Comparison of ENCODE assay signal across 29 cellular contexts in genomic region chr1:10607228-10607627, GRCh38.
"Had no signal": no experiment of that assay in that cellular context is flagged by ENCODE, and none has a peak within 500 bp of the region (broad histone marks: within the 10 kb centered on the region; RNA-seq: fewer than 3 reads in every experiment).

No MANE protein-coding gene starts in this region.

- ATAC-seq: activated CD8-positive, alpha-beta T cell treated with anti-CD3 and anti-CD28 coated beads for 36 hours; activated T-cell treated with anti-CD3 and anti-CD28 coated beads, Interleukin-2, amount 50 U/mL, for 72 hours; T-cell had no signal

- H3K27me3 Mint-ChIP-seq: activated B cell treated with CpG ODN at 0.5 μM for 24 hours; activated CD8-positive, alpha-beta T cell treated with anti-CD3 and anti-CD28 coated beads for 36 hours; brain; central memory CD8-positive, alpha-beta T cell; T-cell had no signal

- DNase-seq: activated B cell treated with CpG ODN at 0.5 μM for 24 hours; activated CD4-positive, alpha-beta T cell treated with anti-CD3 and anti-CD28 coated beads, Interleukin-2, amount 50 U/mL, for 1 hour; activated CD8-positive, alpha-beta memory T cell treated with anti-CD3 and anti-CD28 coated beads, Interleukin-2, amount 50 U/mL, for 4 hours; activated CD8-positive, alpha-beta T cell treated with anti-CD3 and anti-CD28 coated beads for 36 hours; activated gamma-delta T cell treated with Interleukin-2 at 50 U/mL for 16 hours; activated naive CD4-positive, alpha-beta T cell treated with anti-CD3 and anti-CD28 coated beads, Interleukin-2, amount 50 U/mL, for 16 hours; activated T-cell treated with anti-CD3 and anti-CD28 coated beads, Interleukin-2, amount 50 U/mL, for 72 hours; amniotic stem cell; KG1; MG63; MV-4-11; NCI-H1092 treated with DMSO at 0.1 percent for 48 hours; NCI-H1417 treated with DMSO at 0.1 percent for 48 hours; NCI-H1694; NCI-H2029; NCI-H2107; NCI-H345; NCI-H510A; NCI-H526 treated with DMSO at 0.1 percent for 48 hours; NCI-H82; SIG-M5; T-cell; T-helper 2 cell; T1000 had no signal

- H3K4me1 Mint-ChIP-seq: activated B cell treated with CpG ODN at 0.5 μM for 24 hours; central memory CD8-positive, alpha-beta T cell; T-cell had no signal

- H3K4me3 ChIP-seq: ascending aorta, MG63 had no signal

- H3K27ac Mint-ChIP-seq: activated B cell treated with CpG ODN at 0.5 μM for 24 hours; activated CD8-positive, alpha-beta T cell treated with anti-CD3 and anti-CD28 coated beads for 36 hours; activated T-cell treated with anti-CD3 and anti-CD28 coated beads, Interleukin-2, amount 50 U/mL, for 72 hours; activated T-helper 2 cell treated with anti-CD3 and anti-CD28 coated beads, Interferon-gamma antibody, Interleukin-2, Interleukin-4, amounts not matched to agents 10 μg/mL and 5 μg/mL and 100 μg/mL, durations not matched to agents 14 hours and 24 hours and 36 hours; brain; T-cell had no signal

- H3K36me3 ChIP-seq: ascending aorta had no signal

- H3K4me3 Mint-ChIP-seq: activated B cell treated with CpG ODN at 0.5 μM for 24 hours; activated CD8-positive, alpha-beta T cell treated with anti-CD3 and anti-CD28 coated beads for 36 hours; activated T-cell treated with anti-CD3 and anti-CD28 coated beads, Interleukin-2, amount 50 U/mL, for 72 hours; brain; central memory CD8-positive, alpha-beta T cell; T-cell had no signal

- H3K9me3 Mint-ChIP-seq: activated B cell treated with CpG ODN at 0.5 μM for 24 hours; activated CD8-positive, alpha-beta T cell treated with anti-CD3 and anti-CD28 coated beads for 36 hours; activated T-cell treated with anti-CD3 and anti-CD28 coated beads, Interleukin-2, amount 50 U/mL, for 72 hours; activated T-helper 2 cell treated with anti-CD3 and anti-CD28 coated beads, Interferon-gamma antibody, Interleukin-2, Interleukin-4, amounts not matched to agents 10 μg/mL and 5 μg/mL and 100 μg/mL, durations not matched to agents 14 hours and 24 hours and 36 hours; central memory CD8-positive, alpha-beta T cell; T-cell had no signal

- FAIRE-seq: TTC549 had no signal

- H3K4me1 ChIP-seq: ascending aorta had no signal

- H3K9me3 ChIP-seq: ascending aorta, MG63 had no signal

- H3K27me3 ChIP-seq: ascending aorta, MG63 had no signal

- H3K27ac ChIP-seq: ascending aorta had no signal
